18 cellular contexts compared by ENCODE assay signal in the genomic region with DNA sequence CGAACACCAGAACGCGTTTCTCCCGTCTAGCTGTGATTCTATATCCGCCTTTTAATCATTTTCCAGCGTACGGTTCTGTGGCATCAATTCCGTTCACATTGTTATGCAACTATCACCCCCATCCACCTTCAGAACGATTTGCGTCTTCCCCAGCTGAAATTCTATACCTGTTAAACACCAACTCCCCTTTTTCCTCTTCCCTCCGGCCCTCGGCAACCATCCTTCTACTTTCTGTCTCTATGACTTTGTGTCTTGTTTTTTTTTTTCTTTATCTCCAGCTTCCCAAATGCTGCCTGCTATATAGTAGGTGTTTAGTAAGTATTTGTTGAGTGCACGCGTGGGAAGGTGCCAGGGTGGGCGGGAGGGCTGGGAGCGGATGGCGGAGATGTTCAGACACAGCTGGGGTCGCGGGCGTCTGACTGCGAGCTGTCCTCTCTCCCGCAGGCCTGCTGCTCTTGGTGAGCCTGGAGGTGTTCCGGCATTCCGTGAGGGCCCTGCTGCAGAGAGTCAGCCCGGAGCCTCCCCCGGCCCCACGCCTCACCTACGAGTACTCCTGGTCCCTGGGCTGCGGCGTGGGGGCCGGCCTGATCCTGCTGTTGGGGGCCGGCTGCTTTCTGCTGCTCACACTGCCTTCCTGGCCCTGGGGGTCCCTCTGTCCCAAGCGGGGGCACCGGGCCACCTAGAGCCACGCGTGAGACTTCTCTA. TPM values are rescaled to one million over a fixed set of nuclear protein-coding genes. Genes with fewer than 3 reads are reported as not detected.
DNase-seq lines count a peak whose midpoint lies in the region; ATAC-seq, FAIRE-seq and TF ChIP-seq lines count a peak whose summit lies in the region.
"Had no signal": no experiment of that assay in that cellular context is flagged by ENCODE, and none has a peak within 500 bp of the region (broad histone marks: within the 10 kb centered on the region; RNA-seq: fewer than 3 reads in every experiment).

No MANE protein-coding gene starts in this region.

- peak overlapping the region; percentile 18; the same call in 1 of the 2 replicates for H3K4me2 ChIP-seq in HepG2 (ENCODE audit: low read depth, low read length)

- no peaks in the 10 kb centered on the region; the same call in 1 of the 2 replicates for H3K4me1 ChIP-seq in ES-I3 (ENCODE audit: insufficient read depth, low read length)
- peaks cover 27% of the 10 kb centered on the region for H3K4me1 ChIP-seq in Panc1 (ENCODE audit: control insufficient read depth, insufficient read depth, low read length)
- no peaks in the 10 kb centered on the region for H3K4me1 ChIP-seq in iPS-15b (ENCODE audit: control insufficient read depth, insufficient read depth, low read length)
- peaks cover 5% of the 10 kb centered on the region; the same call in 1 of the 2 replicates for H3K4me1 ChIP-seq in HepG2 (ENCODE audit: insufficient read depth, low read length)
- H3K4me1 ChIP-seq: Peyer's patch had no signal

- WGBS in HepG2 (ENCODE audit: low lambda C conversion rate), result 28% methylated on average over 24 of the region's 36 CpGs

- H2AFZ ChIP-seq in HepG2 (ENCODE audit: low read length), result no peak overlapping the region

- TF ChIP-seq POLR2A in HepG2 (IDR thresholded peaks at IDR 0.05; ENCODE audit: insufficient read depth in 1 of 2, low read depth in 2 of 2, low read length in 2 of 2), result no peak

- POLR2A ChIA-PET in Panc1 (lab: Charles Lee), result interaction anchor here (0.7 kb wide), 2 partner anchors 64 to 144 kb away, joined by 3 to 4 read pairs; partner anchors contain the start of gene MYADM
- POLR2A ChIA-PET in HepG2 (lab: Yijun Ruan, JAX), result no interaction called here

- H3K36me3 ChIP-seq in ES-I3 (ENCODE audit: insufficient read depth, low read length) (no peaks in the 10 kb centered on the region), Panc1 (ENCODE audit: control insufficient read depth, insufficient read depth, low read length) (no peaks in the 10 kb centered on the region), iPS-15b (ENCODE audit: control insufficient read depth, insufficient read depth, low read length) (no peaks in the 10 kb centered on the region), HepG2 (replicated peaks in 1 of 2; ENCODE audit: control insufficient read depth in 1 of 2, insufficient read depth in 2 of 2, low read length in 2 of 2) (no peaks in the 10 kb centered on the region)
- H3K36me3 ChIP-seq: Peyer's patch had no signal

- intact Hi-C loops in Panc1 (cut with micrococcal nuclease; ENCODE audit: unreplicated experiment) (no loop called here), HepG2 (cut with micrococcal nuclease; ENCODE audit: unreplicated experiment) (no loop called here)

- TF ChIP-seq EP300 in HepG2 (IDR thresholded peaks at IDR 0.05; ENCODE audit: low read depth in 2 of 2, low read length in 2 of 2) (no peak), HepG2 (CRISPR knock-in tag; IDR thresholded peaks at IDR 0.05; ENCODE audit: borderline replicate concordance) (no peak)

- ATAC-seq in Panc1, result no peak
- peak; percentile 65 for ATAC-seq in HepG2
- no peak for ATAC-seq in HG03039 (IDR thresholded peaks at IDR 0.05; ENCODE audit: unreplicated experiment)
- ATAC-seq: GM12878 had no signal

- TF ChIP-seq CTCF in Panc1 (IDR thresholded peaks at IDR 0.05) (no peak), HepG2 (CRISPR knock-in tag; IDR thresholded peaks at IDR 0.05) (no peak)

- H3K79me2 ChIP-seq in HepG2 (ENCODE audit: insufficient read depth, low read length), result no peaks in the 10 kb centered on the region

- in situ Hi-C loops in Panc1 (cut with HindIII; ENCODE audit: low pct_unique_long_range_greater_than_20kb, low sequenced_read_pairs), result no loop called here
- in situ Hi-C loops in HepG2 (cut with HindIII; ENCODE audit: extremely low pct_ligation_motif_present, low pct_unique_long_range_greater_than_20kb), result no loop called here

- no peak for DNase-seq in Panc1 (ENCODE audit: low read depth, low spot score)
- DNase-seq in HepG2 (ENCODE audit: low spot score), result no peak
- DNase-seq in activated CD4-positive, CD25-positive, alpha-beta regulatory T cell (lab: John Stamatoyannopoulos, UW), result no peak
- no peak for DNase-seq in germinal center (ENCODE audit: low spot score)
- no peak for DNase-seq in NCI-H1105 treated with DMSO at 0.1 percent for 48 hours (lab: John Stamatoyannopoulos, UW)
- DNase-seq: C1 segment of cervical spinal cord, MM.1S, NCI-H187 treated with DMSO at 0.1 percent for 48 hours, NCI-H446, NCI-H748 treated with DMSO at 0.1 percent for 48 hours, Peyer's patch, Right ventricle myocardium superior had no signal

- no peaks in the 10 kb centered on the region for H3K9me3 ChIP-seq in ES-I3 (ENCODE audit: control insufficient read depth, insufficient read depth, low read length)
- H3K9me3 ChIP-seq in Panc1 (ENCODE audit: control insufficient read depth, insufficient read depth, low read depth, low read length), result no peaks in the 10 kb centered on the region
- no peaks in the 10 kb centered on the region for H3K9me3 ChIP-seq in iPS-15b (ENCODE audit: control insufficient read depth, insufficient read depth, low read length)
- no peaks in the 10 kb centered on the region for H3K9me3 ChIP-seq in HepG2 (ENCODE audit: low read length)
- H3K9me3 ChIP-seq: Peyer's patch had no signal

- no peaks in the 10 kb centered on the region for H3K27me3 ChIP-seq in Panc1 (ENCODE audit: control insufficient read depth, insufficient read depth, low read length)
- no peaks in the 10 kb centered on the region for H3K27me3 ChIP-seq in iPS-15b (ENCODE audit: control insufficient read depth, insufficient read depth, low read length)
- peaks cover 4 to 28% of the 10 kb centered on the region in 2 experiments; a peak in 4 of 5 replicates for H3K27me3 ChIP-seq in HepG2 (ENCODE audit: control insufficient read depth in 1 of 2, insufficient read depth in 2 of 2, low read length in 2 of 2)
- H3K27me3 ChIP-seq: Peyer's patch had no signal

- H3K27ac ChIP-seq in Panc1 (ENCODE audit: low read length) (peak overlapping the region; percentile 93), HepG2 (ENCODE audit: extremely low read length, insufficient read depth, low read length) (no peak overlapping the region)
- H3K27ac ChIP-seq: Peyer's patch had no signal

- no TSS peak for BruUV-seq in Panc1 (replicated peaks; lab: Mats Ljungman, UMichigan)
- BruUV-seq in HepG2 (replicated peaks; lab: Mats Ljungman, UMichigan), result no TSS peak

- H3K4me3 ChIP-seq in Panc1 (ENCODE audit: low read depth in 2 of 2, low read length in 2 of 2) (no peak overlapping the region), iPS-15b (ENCODE audit: low read depth, low read length) (peak overlapping the region; percentile 19), HepG2 (replicated peaks in 1 of 3; ENCODE audit: insufficient read depth in 1 of 3, low read depth in 2 of 3, low read length in 3 of 3) (no peak overlapping the region)
- H3K4me3 ChIP-seq: GM12878, Peyer's patch had no signal

- peak overlapping the region; percentile 40 for H3K9ac ChIP-seq in ES-I3 (ENCODE audit: low read depth, low read length)
- H3K9ac ChIP-seq in iPS-15b (ENCODE audit: low read depth, low read length), result no peak overlapping the region
- no peak overlapping the region for H3K9ac ChIP-seq in HepG2 (ENCODE audit: insufficient read depth, low read depth, low read length)

- no peaks in the 10 kb centered on the region for H4K20me1 ChIP-seq in HepG2 (ENCODE audit: insufficient read depth, low read length)

- no peak for TF ChIP-seq RAD21 in HepG2 (CRISPR knock-in tag; IDR thresholded peaks at IDR 0.05)

- FAIRE-seq in HepG2 (lab: Jason Lieb, UNC), result no peak
- FAIRE-seq: GM12878, GM18507 had no signal

- CTCF ChIA-PET in Panc1 (lab: Charles Lee) (interaction anchor here (0.7 kb wide), 1 partner anchor 24 kb away, joined by 4 read pairs; no protein-coding TSS in a partner anchor), HepG2 (lab: Yijun Ruan, JAX; ENCODE audit: low intra/inter-chr PET ratio, low total read pairs) (no interaction called here)

RNA-seq across cellular contexts. Expression of gene CACNG6, which starts 20.2 kb away (rescaled TPM):
- total RNA-seq in Panc1 (2021; ENCODE audit: unreplicated experiment), result 14.6 TPM
- 20.6 TPM for polyA plus RNA-seq in Panc1 (2012; ENCODE audit: insufficient read length)
- total RNA-seq in HepG2 (2016; rRNA removed; fragmentation: Illumina TruSeq; extraction: Trizol), result not detected in 2 replicates
- not detected in 2 replicates for total RNA-seq in HepG2 (2016; cell fraction: cytosol; rRNA removed; fragmentation: Illumina TruSeq; extraction: Trizol; ENCODE audit: low read depth)
- not detected in 2 replicates for total RNA-seq in HepG2 (2016; cell fraction: insoluble cytoplasmic fraction; rRNA removed; fragmentation: Illumina TruSeq; extraction: Trizol)
- total RNA-seq in HepG2 (2016; cell fraction: membrane; rRNA removed; fragmentation: Illumina TruSeq; extraction: Trizol), result not detected in 2 replicates
- total RNA-seq in HepG2 (2016; cell fraction: nucleus; rRNA removed; fragmentation: Illumina TruSeq; extraction: Trizol), result not detected in 2 replicates
- not detected in 2 replicates for polyA plus RNA-seq in HepG2 (2011; rRNA removed)
- polyA plus RNA-seq in HepG2 (2011; cell fraction: cytosol; rRNA removed), result 0.03 TPM in 1 of 2 replicates, not detected in the other
- polyA plus RNA-seq in HepG2 (2011; cell fraction: nucleus; rRNA removed), result not detected in 2 replicates
- polyA plus RNA-seq in HepG2 (2012), result not detected in 2 replicates
- polyA plus RNA-seq in HepG2 (2016; cell fraction: cytosol; fragmentation: Illumina TruSeq; extraction: Trizol; ENCODE audit: low read depth), result not detected in 2 replicates
- polyA plus RNA-seq in HepG2 (2016; cell fraction: insoluble cytoplasmic fraction; fragmentation: Illumina TruSeq; extraction: Trizol; ENCODE audit: low read depth), result not detected in 2 replicates
- polyA plus RNA-seq in HepG2 (2016; cell fraction: membrane; fragmentation: Illumina TruSeq; extraction: Trizol; ENCODE audit: low read depth), result not detected in 2 replicates
- polyA plus RNA-seq in HepG2 (2016; cell fraction: nucleus; fragmentation: Illumina TruSeq; extraction: Trizol; ENCODE audit: insufficient read depth, low read depth), result not detected in 2 replicates
- 0.14 TPM in 1 of 2 replicates, not detected in the other for polyA minus RNA-seq in HepG2 (2011; rRNA and poly(A)+ RNA removed; ENCODE audit: low replicate concordance)
- polyA minus RNA-seq in HepG2 (2011; cell fraction: cytosol; rRNA and poly(A)+ RNA removed), result not detected in 2 replicates
- polyA minus RNA-seq in HepG2 (2011; cell fraction: nucleus; rRNA and poly(A)+ RNA removed), result not detected in 2 replicates
- total RNA-seq: GM12878, Peyer's patch, Right ventricle myocardium superior had no signal

RNA-seq across cellular contexts. Expression of gene CACNG8, which starts 48.9 kb away (rescaled TPM):
- 17.7 TPM for total RNA-seq in Panc1 (2021; ENCODE audit: unreplicated experiment)
- polyA plus RNA-seq in Panc1 (2012; ENCODE audit: insufficient read length), result 16.0 TPM
- total RNA-seq in HepG2 (2016; rRNA removed; fragmentation: Illumina TruSeq; extraction: Trizol), result not detected in 2 replicates
- total RNA-seq in HepG2 (2016; cell fraction: cytosol; rRNA removed; fragmentation: Illumina TruSeq; extraction: Trizol; ENCODE audit: low read depth), result not detected in 2 replicates
- total RNA-seq in HepG2 (2016; cell fraction: insoluble cytoplasmic fraction; rRNA removed; fragmentation: Illumina TruSeq; extraction: Trizol), result not detected in 2 replicates
- not detected in 2 replicates for total RNA-seq in HepG2 (2016; cell fraction: membrane; rRNA removed; fragmentation: Illumina TruSeq; extraction: Trizol)
- not detected in 2 replicates for total RNA-seq in HepG2 (2016; cell fraction: nucleus; rRNA removed; fragmentation: Illumina TruSeq; extraction: Trizol)
- polyA plus RNA-seq in HepG2 (2011; rRNA removed), result not detected in 2 replicates
- not detected in 2 replicates for polyA plus RNA-seq in HepG2 (2011; cell fraction: cytosol; rRNA removed)
- polyA plus RNA-seq in HepG2 (2011; cell fraction: nucleus; rRNA removed), result not detected in 2 replicates
- polyA plus RNA-seq in HepG2 (2012), result not detected in 2 replicates
- not detected in 2 replicates for polyA plus RNA-seq in HepG2 (2016; cell fraction: cytosol; fragmentation: Illumina TruSeq; extraction: Trizol; ENCODE audit: low read depth)
- polyA plus RNA-seq in HepG2 (2016; cell fraction: insoluble cytoplasmic fraction; fragmentation: Illumina TruSeq; extraction: Trizol; ENCODE audit: low read depth), result not detected in 2 replicates
- polyA plus RNA-seq in HepG2 (2016; cell fraction: membrane; fragmentation: Illumina TruSeq; extraction: Trizol; ENCODE audit: low read depth), result not detected in 2 replicates
- not detected in 2 replicates for polyA plus RNA-seq in HepG2 (2016; cell fraction: nucleus; fragmentation: Illumina TruSeq; extraction: Trizol; ENCODE audit: insufficient read depth, low read depth)
- polyA minus RNA-seq in HepG2 (2011; rRNA and poly(A)+ RNA removed; ENCODE audit: low replicate concordance), result 0.09 TPM in 1 of 2 replicates, not detected in the other
- polyA minus RNA-seq in HepG2 (2011; cell fraction: cytosol; rRNA and poly(A)+ RNA removed), result not detected in 2 replicates
- polyA minus RNA-seq in HepG2 (2011; cell fraction: nucleus; rRNA and poly(A)+ RNA removed), result not detected in 2 replicates
- total RNA-seq: GM12878, Peyer's patch had no signal
- polyA plus RNA-seq: GM12878 had no signal

RNA-seq across cellular contexts. Expression of gene VSTM1, which starts 52.0 kb away (rescaled TPM):
- total RNA-seq in Panc1 (2021; ENCODE audit: unreplicated experiment), result 1.5 TPM
- polyA plus RNA-seq in Panc1 (2012; ENCODE audit: insufficient read length), result 0.59 TPM
- not detected in 2 replicates for total RNA-seq in HepG2 (2016; rRNA removed; fragmentation: Illumina TruSeq; extraction: Trizol)
- total RNA-seq in HepG2 (2016; cell fraction: cytosol; rRNA removed; fragmentation: Illumina TruSeq; extraction: Trizol; ENCODE audit: low read depth), result not detected in 2 replicates
- total RNA-seq in HepG2 (2016; cell fraction: insoluble cytoplasmic fraction; rRNA removed; fragmentation: Illumina TruSeq; extraction: Trizol), result not detected in 2 replicates
- not detected in 2 replicates for total RNA-seq in HepG2 (2016; cell fraction: membrane; rRNA removed; fragmentation: Illumina TruSeq; extraction: Trizol)
- total RNA-seq in HepG2 (2016; cell fraction: nucleus; rRNA removed; fragmentation: Illumina TruSeq; extraction: Trizol), result not detected in 2 replicates
- not detected in 2 replicates for polyA plus RNA-seq in HepG2 (2011; rRNA removed)
- polyA plus RNA-seq in HepG2 (2011; cell fraction: cytosol; rRNA removed), result not detected in 2 replicates
- not detected in 2 replicates for polyA plus RNA-seq in HepG2 (2011; cell fraction: nucleus; rRNA removed)
- not detected in 2 replicates for polyA plus RNA-seq in HepG2 (2012)
- polyA plus RNA-seq in HepG2 (2016; cell fraction: cytosol; fragmentation: Illumina TruSeq; extraction: Trizol; ENCODE audit: low read depth), result not detected in 2 replicates
- polyA plus RNA-seq in HepG2 (2016; cell fraction: insoluble cytoplasmic fraction; fragmentation: Illumina TruSeq; extraction: Trizol; ENCODE audit: low read depth), result not detected in 2 replicates
- not detected in 2 replicates for polyA plus RNA-seq in HepG2 (2016; cell fraction: membrane; fragmentation: Illumina TruSeq; extraction: Trizol; ENCODE audit: low read depth)
- not detected in 2 replicates for polyA plus RNA-seq in HepG2 (2016; cell fraction: nucleus; fragmentation: Illumina TruSeq; extraction: Trizol; ENCODE audit: insufficient read depth, low read depth)
- polyA minus RNA-seq in HepG2 (2011; rRNA and poly(A)+ RNA removed; ENCODE audit: low replicate concordance), result not detected in 2 replicates
- polyA minus RNA-seq in HepG2 (2011; cell fraction: cytosol; rRNA and poly(A)+ RNA removed), result not detected in 2 replicates
- polyA minus RNA-seq in HepG2 (2011; cell fraction: nucleus; rRNA and poly(A)+ RNA removed), result not detected in 2 replicates
- total RNA-seq: A172, GM12878, Peyer's patch, Right ventricle myocardium superior had no signal
- polyA plus RNA-seq: GM12878 had no signal

Comparison
In these comparisons a context has a peak if more than half of its experiments do, and no peak if none do; other contexts are left out.
1. RNA of gene CACNG6, which starts 20.2 kb away (total RNA-seq): 14.6 TPM in Panc1 (single experiment); not detected in HepG2; every median in the first group is over 10 times any median in the second.
2. RNA of gene CACNG8, which starts 48.9 kb away (total RNA-seq): 17.7 TPM in Panc1 (single experiment); not detected in HepG2; every median in the first group is over 10 times any median in the second.